In the genomic region with DNA sequence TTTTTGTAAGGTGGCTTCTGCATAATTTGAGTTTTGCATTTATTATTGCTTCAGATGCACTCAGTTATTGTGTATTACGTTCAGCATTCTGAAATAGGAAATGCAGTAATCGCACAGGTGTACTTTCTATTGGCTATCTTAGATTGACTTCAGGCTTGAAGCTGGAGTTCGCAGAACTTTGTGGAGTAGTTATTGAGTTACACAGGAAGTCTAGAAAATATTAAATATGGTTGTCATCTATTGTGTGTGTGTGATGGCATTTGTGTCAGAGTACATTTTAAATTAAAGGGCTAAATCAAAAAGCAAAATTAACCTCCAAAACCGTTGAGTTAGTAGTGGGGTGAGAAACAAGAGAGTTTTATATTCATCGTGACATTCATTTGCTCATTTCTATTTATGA, we compare ENCODE assay signal across 8 cellular contexts. TPM values are rescaled to one million over a fixed set of nuclear protein-coding genes. Genes with fewer than 3 reads are reported as not detected.
DNase-seq lines count a peak whose midpoint lies in the region; ATAC-seq and TF ChIP-seq lines count a peak whose summit lies in the region.

No MANE protein-coding gene starts in this region.

- peaks cover 25% of the 10 kb centered on the region for H3K36me3 Mint-ChIP-seq in central memory CD8-positive, alpha-beta T cell (ENCODE audit: insufficient read depth)
- H3K36me3 Mint-ChIP-seq in natural killer cell, result peaks cover 3% of the 10 kb centered on the region

- peaks cover 49% of the 10 kb centered on the region for H3K4me1 Mint-ChIP-seq in central memory CD8-positive, alpha-beta T cell
- H3K4me1 Mint-ChIP-seq in natural killer cell, result peaks cover 46 to 60% of the 10 kb centered on the region in 2 donors

- H3K9me3 ChIP-seq in DND-41 (ENCODE audit: insufficient read depth, low read length, severe bottlenecking), result no peaks in the 10 kb centered on the region

- no peak for TF ChIP-seq POLR2A in NB4 (IDR thresholded peaks at IDR 0.05; ENCODE audit: extremely low read depth, insufficient read length)

- H3K4me3 Mint-ChIP-seq in central memory CD8-positive, alpha-beta T cell, result peak overlapping the region; percentile 88
- peak overlapping the region; percentile 85 for H3K4me3 Mint-ChIP-seq in natural killer cell

- H3K27ac ChIP-seq in DND-41 (ENCODE audit: low read length), result peak overlapping the region; percentile 93
- no peak overlapping the region for H3K27ac ChIP-seq in caudate nucleus (ENCODE audit: low read depth, low read length)

- H3K27me3 Mint-ChIP-seq in central memory CD8-positive, alpha-beta T cell, result no peaks in the 10 kb centered on the region
- H3K27me3 Mint-ChIP-seq in natural killer cell (ENCODE audit: low read depth in 2 of 2), result no peaks in the 10 kb centered on the region

- peak overlapping the region; percentile 65 to 86; a peak in 3 of 4 replicates for H3K4me3 ChIP-seq in DND-41 (ENCODE audit: low read depth in 1 of 2, low read length in 2 of 2)
- H3K4me3 ChIP-seq in NB4 (ENCODE audit: low read depth, low read length), result peak overlapping the region; percentile 91

- no peak overlapping the region for H2AFZ ChIP-seq in DND-41 (ENCODE audit: low read depth, low read length)

- H3K36me3 ChIP-seq in DND-41 (ENCODE audit: insufficient read depth, low read length), result peaks cover 40% of the 10 kb centered on the region

- DNase-seq in DND-41 (peak; percentile 43), NB4 (ENCODE audit: low read depth) (peak; percentile 54), natural killer cell (no peak), caudate nucleus (lab: John Stamatoyannopoulos, UW) (no peak), NCI-H345 treated with DMSO at 0.1 percent for 48 hours (lab: John Stamatoyannopoulos, UW; ENCODE audit: unreplicated experiment) (no peak), GM10248 (ENCODE audit: extremely low spot score) (no peak)
- no peak for DNase-seq in central memory CD8-positive, alpha-beta T cell (ENCODE audit: low spot score in 2 of 2)
- no peak for DNase-seq in activated effector memory CD4-positive, alpha-beta T cell treated with Interleukin-2 at 50 U/mL for 16 hours

- H3K9ac ChIP-seq in DND-41 (ENCODE audit: low read depth, low read length), result peak overlapping the region; percentile 98

- TF ChIP-seq CTCF in DND-41 (IDR thresholded peaks at IDR 0.05; ENCODE audit: borderline replicate concordance, extremely low read depth, low read length, poor library complexity, severe bottlenecking), result no peak
- TF ChIP-seq CTCF in NB4 (IDR thresholded peaks at IDR 0.05; ENCODE audit: low read depth, low read length), result no peak
- TF ChIP-seq CTCF in natural killer cell (IDR thresholded peaks at IDR 0.05), result no peak
- no peak for TF ChIP-seq CTCF in GM10248 (IDR thresholded peaks at IDR 0.05; ENCODE audit: control extremely low read depth, extremely low read depth, low read depth, missing control alignments)

- ATAC-seq in DND-41 (ENCODE audit: insufficient read depth, low read depth) (no peak), natural killer cell (no peak)
- ATAC-seq in central memory CD8-positive, alpha-beta T cell (replicated peaks; ENCODE audit: extremely low read depth, poor library complexity, severe bottlenecking), result no peak

- peaks cover 84% of the 10 kb centered on the region for H3K79me2 ChIP-seq in DND-41 (ENCODE audit: insufficient read depth, low read length)

- peak overlapping the region; percentile 62 for H3K4me2 ChIP-seq in DND-41 (ENCODE audit: insufficient read depth, low read length)

- POLR2A ChIA-PET in GM10248 (lab: Yijun Ruan, JAX), result no interaction called here

- peaks cover 11% of the 10 kb centered on the region; the same call in 1 of the 2 replicates for H4K20me1 ChIP-seq in DND-41 (ENCODE audit: insufficient read depth, low read length)

- CTCF ChIA-PET in GM10248 (lab: Yijun Ruan, JAX), result interaction anchor here (1.5 to 1.8 kb wide), 2 partner anchors 12 to 18 kb away, joined by 3 to 4 read pairs; no protein-coding TSS in a partner anchor

- intact Hi-C loops in natural killer cell (cut with micrococcal nuclease), result no loop called here

- no peaks in the 10 kb centered on the region for H3K27me3 ChIP-seq in DND-41 (ENCODE audit: insufficient read depth, low read length, poor library complexity)

- H3K4me1 ChIP-seq in DND-41 (ENCODE audit: insufficient read depth, low read length), result peaks cover 44% of the 10 kb centered on the region

- H3K27ac Mint-ChIP-seq in central memory CD8-positive, alpha-beta T cell (ENCODE audit: low read depth), result peak overlapping the region; percentile 99
- H3K27ac Mint-ChIP-seq in natural killer cell, result peak overlapping the region; percentile 100

- no peaks in the 10 kb centered on the region for H3K9me3 Mint-ChIP-seq in central memory CD8-positive, alpha-beta T cell
- no peaks in the 10 kb centered on the region for H3K9me3 Mint-ChIP-seq in natural killer cell

RNA-seq across cellular contexts. Expression of gene ARID2, which starts 2.7 kb away (rescaled TPM):
- total RNA-seq in natural killer cell, result 10 to 100 TPM; 75.2 to 95.7 (median 79.8) TPM

Comparison
In these comparisons a context has a peak if more than half of its experiments do, and no peak if none do; other contexts are left out.
1. DNase-seq: peak in DND-41 (single experiment) and NB4 (single experiment); none in central memory CD8-positive, alpha-beta T cell (0 of 2), natural killer cell (single experiment), caudate nucleus (0 of 61), activated effector memory CD4-positive, alpha-beta T cell treated with Interleukin-2 at 50 U/mL for 16 hours (single experiment), NCI-H345 treated with DMSO at 0.1 percent for 48 hours (single experiment) and GM10248 (single experiment).